Comparison of ENCODE assay signal across 8 cellular contexts in the genomic region with DNA sequence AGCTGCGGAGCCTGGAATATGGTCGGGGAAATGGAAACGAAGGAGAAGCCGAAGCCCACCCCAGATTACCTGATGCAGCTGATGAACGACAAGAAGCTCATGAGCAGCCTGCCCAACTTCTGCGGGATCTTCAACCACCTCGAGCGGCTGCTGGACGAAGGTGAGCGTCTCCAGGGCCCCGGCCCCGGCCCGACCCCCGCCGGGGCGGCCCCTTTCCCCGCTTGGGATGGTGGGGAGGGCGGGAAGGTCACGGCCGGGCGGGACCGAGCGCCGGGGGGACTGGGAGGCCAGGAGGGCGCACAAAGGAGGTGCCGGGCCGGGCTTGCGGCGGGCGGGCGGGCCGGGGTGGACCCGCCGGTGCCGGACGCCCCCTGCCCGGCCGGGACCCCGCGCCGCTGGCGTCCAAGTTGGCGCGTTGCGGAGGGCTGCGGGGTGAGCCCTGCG. TPM values are rescaled to one million over a fixed set of nuclear protein-coding genes. Genes with fewer than 3 reads are reported as not detected.
DNase-seq lines count a peak whose midpoint lies in the region; ATAC-seq and TF ChIP-seq lines count a peak whose summit lies in the region.

No MANE protein-coding gene starts in this region.

- peaks cover 23% of the 10 kb centered on the region for H3K4me1 Mint-ChIP-seq in Caco-2 (ENCODE audit: low read depth, unreplicated experiment)

- H3K27me3 Mint-ChIP-seq in Caco-2 (ENCODE audit: insufficient read depth, unreplicated experiment), result no peaks in the 10 kb centered on the region

- no peak for DNase-seq in Caco-2
- DNase-seq in HCT116 (ENCODE audit: low read depth, low spot score), result no peak
- DNase-seq in T-helper 2 cell, result peak in 3 of 5 experiments; percentile 14 to 48 (median 21)
- peak; percentile 28 for DNase-seq in effector CD4-positive, alpha-beta T cell
- DNase-seq in GOT3 (lab: John Stamatoyannopoulos, UW), result no peak
- DNase-seq in NOMO-1 (lab: John Stamatoyannopoulos, UW; ENCODE audit: unreplicated experiment in 2 of 2), result no peak
- no peak for DNase-seq in DMS 273 (lab: John Stamatoyannopoulos, UW; ENCODE audit: unreplicated experiment)

- no peak overlapping the region for H3K27ac Mint-ChIP-seq in Caco-2 (ENCODE audit: unreplicated experiment)

- H3K27ac ChIP-seq in HCT116 (ENCODE audit: low read depth, low read length) (peak overlapping the region; percentile 67; the same call in 1 of the 2 replicates), neural cell (ENCODE audit: low read length) (peak overlapping the region; percentile 90)

- intact Hi-C loops in Caco-2 (cut with micrococcal nuclease; ENCODE audit: unreplicated experiment), result no loop called here
- intact Hi-C loops in HCT116 (cut with micrococcal nuclease), result no loop called here

- TF ChIP-seq EP300 in neural cell (conservative IDR thresholded peaks at IDR 0.05; ENCODE audit: poor library complexity, severe bottlenecking), result no peak

- H3K36me3 ChIP-seq in Caco-2 (ENCODE audit: control insufficient read depth, insufficient read depth, low read length) (no peaks in the 10 kb centered on the region), HCT116 (ENCODE audit: control insufficient read depth in 1 of 2, insufficient read depth in 2 of 2, low read length in 2 of 2) (no peaks in the 10 kb centered on the region), neural cell (ENCODE audit: insufficient read depth, low read length) (no peaks in the 10 kb centered on the region)

- TF ChIP-seq POLR2A in HCT116 (IDR thresholded peaks at IDR 0.05; ENCODE audit: borderline replicate concordance, extremely low read depth, insufficient read depth, insufficient read length), result no peak

- H3K9me2 ChIP-seq in HCT116 (ENCODE audit: insufficient read depth) (no peaks in the 10 kb centered on the region), neural cell (ENCODE audit: insufficient read depth, low read length) (no peaks in the 10 kb centered on the region)

- H3K27me3 ChIP-seq in Caco-2 (replicated peaks; ENCODE audit: control insufficient read depth, insufficient read depth, low read length) (no peaks in the 10 kb centered on the region), HCT116 (ENCODE audit: insufficient read depth, low read length) (no peaks in the 10 kb centered on the region), neural cell (ENCODE audit: insufficient read depth, low read depth, low read length) (no peaks in the 10 kb centered on the region)

- H2AFZ ChIP-seq in HCT116 (ENCODE audit: low read depth, low read length, poor library complexity, severe bottlenecking) (no peak overlapping the region), neural cell (ENCODE audit: low read depth, low read length) (no peak overlapping the region)

- ATAC-seq in HCT116, result peak; percentile 5; the same call in 1 of the 2 replicates

- peaks cover 24% of the 10 kb centered on the region for H3K36me3 Mint-ChIP-seq in Caco-2 (ENCODE audit: insufficient read depth, unreplicated experiment)

- H3K4me3 Mint-ChIP-seq in Caco-2 (ENCODE audit: unreplicated experiment), result peak overlapping the region; percentile 94

- peaks cover 46% of the 10 kb centered on the region for H3K79me2 ChIP-seq in HCT116 (ENCODE audit: insufficient read depth, low read length)
- peaks cover 68% of the 10 kb centered on the region for H3K79me2 ChIP-seq in neural cell (replicated peaks; ENCODE audit: insufficient read depth, low read length)

- no peak for TF ChIP-seq RAD21 in HCT116 (IDR thresholded peaks at IDR 0.05; ENCODE audit: low read depth)
- no peak for TF ChIP-seq RAD21 in neural cell (conservative IDR thresholded peaks at IDR 0.05)

- H3K9ac ChIP-seq in HCT116 (ENCODE audit: low read length) (peak overlapping the region; percentile 65), neural cell (ENCODE audit: low read length) (peak overlapping the region; percentile 92)

- no peaks in the 10 kb centered on the region for H3K9me3 ChIP-seq in Caco-2
- peaks cover 0 to 4% of the 10 kb centered on the region in 2 experiments; a peak in 1 of 4 replicates for H3K9me3 ChIP-seq in HCT116 (ENCODE audit: control insufficient read depth in 1 of 2, insufficient read depth in 1 of 2, low read depth in 1 of 2, low read length in 2 of 2)
- H3K9me3 ChIP-seq in neural cell (ENCODE audit: low read length), result no peaks in the 10 kb centered on the region

- TF ChIP-seq CTCF in Caco-2 (IDR thresholded peaks at IDR 0.05; ENCODE audit: insufficient read depth in 1 of 2, low read depth in 1 of 2, low read length in 1 of 2, severe bottlenecking in 1 of 2, unreplicated experiment in 1 of 2), result no peak
- no peak for TF ChIP-seq CTCF in HCT116 (IDR thresholded peaks at IDR 0.05 in 2 of 3, conservative IDR thresholded peaks at IDR 0.05 in 1 of 3; ENCODE audit: borderline replicate concordance in 1 of 3, insufficient read depth in 1 of 3, low read depth in 2 of 3, low read length in 2 of 3)
- no peak for TF ChIP-seq CTCF in neural cell (IDR thresholded peaks at IDR 0.05; ENCODE audit: poor library complexity, severe bottlenecking)

- RAD21 ChIA-PET in HCT116 (lab: Charles Lee; ENCODE audit: low non-redundant PET in 1 of 2, low total read pairs in 2 of 2, uncharacterized antibody in 2 of 2, unreplicated experiment in 2 of 2), result interaction anchor here in 1 of 2 experiments (0.8 kb wide), 1 partner anchor 62 kb away, joined by 5 read pairs; no protein-coding TSS in a partner anchor

- H3K4me1 ChIP-seq in Caco-2 (peaks cover 38% of the 10 kb centered on the region), HCT116 (ENCODE audit: control insufficient read depth in 1 of 2, insufficient read depth in 2 of 2, low read length in 2 of 2) (peaks cover 3 to 4% of the 10 kb centered on the region in 2 experiments)

- H3F3A ChIP-seq in neural cell (ENCODE audit: insufficient read depth, low read length, poor library complexity, severe bottlenecking), result peaks cover 9% of the 10 kb centered on the region

- CTCF ChIA-PET in Caco-2 (lab: Charles Lee) (no interaction called here), HCT116 (lab: Charles Lee) (no interaction called here)

- no TSS peak for BruUV-seq in Caco-2 (replicated peaks; lab: Mats Ljungman, UMichigan)
- BruUV-seq in HCT116 (replicated peaks; lab: Mats Ljungman, UMichigan), result no TSS peak

- peak overlapping the region; percentile 81 for H3K4me2 ChIP-seq in HCT116 (ENCODE audit: low read length)
- H3K4me2 ChIP-seq in neural cell (ENCODE audit: low read length), result no peak overlapping the region

- H3K4me3 ChIP-seq in Caco-2 (ENCODE audit: low read depth, low read length) (peak overlapping the region; percentile 83), HCT116 (replicated peaks in 1 of 2; ENCODE audit: low read depth in 1 of 2, low read length in 2 of 2) (peak overlapping the region; percentile 56 to 69), neural cell (ENCODE audit: low read length) (peak overlapping the region; percentile 84)

- no peaks in the 10 kb centered on the region for H3K9me3 Mint-ChIP-seq in Caco-2 (ENCODE audit: unreplicated experiment)

- H4K20me1 ChIP-seq in HCT116 (ENCODE audit: insufficient read depth) (no peaks in the 10 kb centered on the region), neural cell (ENCODE audit: insufficient read depth) (no peaks in the 10 kb centered on the region)

- POLR2A ChIA-PET in Caco-2 (lab: Charles Lee), result no interaction called here
- POLR2A ChIA-PET in HCT116 (lab: Charles Lee), result no interaction called here

TF ChIP-seq in HCT116, 20 proteins besides CTCF, POLR2A, EP300 and RAD21 (continues in another document):
- TF ChIP-seq YY1 (IDR thresholded peaks at IDR 0.05; ENCODE audit: extremely low read depth, insufficient replicate concordance, low read depth, low read length), result no peak

TF ChIP-seq in neural cell, 6 proteins besides CTCF, POLR2A, EP300 and RAD21:
- TF ChIP-seq TAF1 (IDR thresholded peaks at IDR 0.05; ENCODE audit: low read depth), result no peak
- TF ChIP-seq, protein P1, sequence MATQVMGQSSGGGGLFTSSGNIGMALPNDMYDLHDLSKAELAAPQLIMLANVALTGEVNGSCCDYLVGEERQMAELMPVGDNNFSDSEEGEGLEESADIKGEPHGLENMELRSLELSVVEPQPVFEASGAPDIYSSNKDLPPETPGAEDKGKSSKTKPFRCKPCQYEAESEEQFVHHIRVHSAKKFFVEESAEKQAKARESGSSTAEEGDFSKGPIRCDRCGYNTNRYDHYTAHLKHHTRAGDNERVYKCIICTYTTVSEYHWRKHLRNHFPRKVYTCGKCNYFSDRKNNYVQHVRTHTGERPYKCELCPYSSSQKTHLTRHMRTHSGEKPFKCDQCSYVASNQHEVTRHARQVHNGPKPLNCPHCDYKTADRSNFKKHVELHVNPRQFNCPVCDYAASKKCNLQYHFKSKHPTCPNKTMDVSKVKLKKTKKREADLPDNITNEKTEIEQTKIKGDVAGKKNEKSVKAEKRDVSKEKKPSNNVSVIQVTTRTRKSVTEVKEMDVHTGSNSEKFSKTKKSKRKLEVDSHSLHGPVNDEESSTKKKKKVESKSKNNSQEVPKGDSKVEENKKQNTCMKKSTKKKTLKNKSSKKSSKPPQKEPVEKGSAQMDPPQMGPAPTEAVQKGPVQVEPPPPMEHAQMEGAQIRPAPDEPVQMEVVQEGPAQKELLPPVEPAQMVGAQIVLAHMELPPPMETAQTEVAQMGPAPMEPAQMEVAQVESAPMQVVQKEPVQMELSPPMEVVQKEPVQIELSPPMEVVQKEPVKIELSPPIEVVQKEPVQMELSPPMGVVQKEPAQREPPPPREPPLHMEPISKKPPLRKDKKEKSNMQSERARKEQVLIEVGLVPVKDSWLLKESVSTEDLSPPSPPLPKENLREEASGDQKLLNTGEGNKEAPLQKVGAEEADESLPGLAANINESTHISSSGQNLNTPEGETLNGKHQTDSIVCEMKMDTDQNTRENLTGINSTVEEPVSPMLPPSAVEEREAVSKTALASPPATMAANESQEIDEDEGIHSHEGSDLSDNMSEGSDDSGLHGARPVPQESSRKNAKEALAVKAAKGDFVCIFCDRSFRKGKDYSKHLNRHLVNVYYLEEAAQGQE (IDR thresholded peaks at IDR 0.05; ENCODE audit: borderline replicate concordance), result no peak
- no peak for TF ChIP-seq EZH2 (IDR thresholded peaks at IDR 0.05; ENCODE audit: borderline replicate concordance, insufficient read depth, low read length, poor library complexity, severe bottlenecking)
- no peak for TF ChIP-seq POLR2AphosphoS5 (IDR thresholded peaks at IDR 0.05)
- no peak for TF ChIP-seq SMC3 (conservative IDR thresholded peaks at IDR 0.05; ENCODE audit: poor library complexity)
- no peak for TF ChIP-seq MXI1 (conservative IDR thresholded peaks at IDR 0.05; ENCODE audit: poor library complexity, severe bottlenecking)

RNA-seq across cellular contexts. Expression of a gene that starts 0.7 kb away (rescaled TPM):
- total RNA-seq in Caco-2 (2022) (117 and 134 TPM in 2 replicates), HCT116 (2021; ENCODE audit: unreplicated experiment) (35.3 TPM)
- 20.4 and 20.9 TPM in 2 replicates for polyA plus RNA-seq in HCT116 (2012)
- polyA plus RNA-seq in neural cell, result 36.1 and 39.0 TPM in 2 replicates
- polyA minus RNA-seq in neural cell, result 157 and 176 TPM in 2 replicates

Comparison
In these comparisons a context has a peak if more than half of its experiments do, and no peak if none do; other contexts are left out.
1. DNase-seq: peak in T-helper 2 cell (3 of 5) and effector CD4-positive, alpha-beta T cell (single experiment); none in Caco-2 (0 of 2), HCT116 (single experiment), GOT3 (single experiment), NOMO-1 (0 of 2) and DMS 273 (single experiment).
2. Peak in every context shown above with its lines, with median percentiles within 50 percentile points of each other: H3K4me3 ChIP-seq.